Comparison of ENCODE assay signal across 8 cellular contexts in the genomic region with DNA sequence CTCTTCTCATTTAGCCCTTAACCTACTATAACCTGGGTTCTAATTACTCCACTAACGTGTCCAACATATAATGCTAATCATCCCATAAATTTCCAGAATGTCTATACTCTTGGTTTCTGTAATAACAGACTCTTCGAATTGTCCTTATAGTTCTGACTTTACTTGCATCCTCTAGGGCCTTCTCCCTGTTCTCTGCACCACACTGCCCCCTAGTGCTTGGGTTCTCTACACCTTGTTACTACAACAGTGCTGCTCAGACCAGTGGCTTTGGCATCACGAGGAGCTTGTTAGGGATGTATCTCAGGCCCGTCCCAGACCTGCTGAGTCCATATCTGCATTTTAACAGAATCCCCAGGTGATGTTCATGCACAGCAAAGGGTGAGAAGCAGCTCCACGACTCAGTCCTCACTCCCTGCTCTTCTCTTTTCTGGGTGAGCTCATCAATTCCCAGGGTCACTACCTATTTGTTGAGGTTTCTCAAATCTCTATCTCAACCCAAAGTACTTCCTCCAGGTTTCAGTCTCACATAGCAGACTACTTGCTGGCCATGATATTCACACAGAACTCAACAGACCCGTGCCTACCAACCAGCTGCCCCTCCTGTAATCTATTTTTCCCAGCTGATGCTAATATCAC. TPM values are rescaled to one million over a fixed set of nuclear protein-coding genes. Genes with fewer than 3 reads are reported as not detected.
DNase-seq lines count a peak whose midpoint lies in the region; ATAC-seq, FAIRE-seq and TF ChIP-seq lines count a peak whose summit lies in the region.

No MANE protein-coding gene starts in this region.

- peak; percentile 86 for ATAC-seq in GM18861 (IDR thresholded peaks at IDR 0.05; ENCODE audit: unreplicated experiment)
- peak; percentile 94 for ATAC-seq in HG03064 (IDR thresholded peaks at IDR 0.05; ENCODE audit: low read depth, unreplicated experiment)
- peak; percentile 97 for ATAC-seq in K562

- no peaks in the 10 kb centered on the region for H4K20me1 ChIP-seq in K562 (replicated peaks; ENCODE audit: control insufficient read depth, insufficient read depth, low read length)

- FAIRE-seq in TTC549 (lab: Jason Lieb, UNC) (peak; percentile 67), K562 (lab: Jason Lieb, UNC) (peak; percentile 96)

- intact Hi-C loops in K562 (cut with micrococcal nuclease): loop anchor here (1.0 kb wide), 1 partner anchor 31 kb away; no protein-coding TSS in a partner anchor

- H3K4me2 ChIP-seq in K562 (ENCODE audit: insufficient read depth, low read length): no peak overlapping the region

- no peak overlapping the region for H3K4me3 ChIP-seq in K562

- TF ChIP-seq RAD21 in K562 (CRISPR knock-in tag; conservative IDR thresholded peaks at IDR 0.05 in 1 of 2, IDR thresholded peaks at IDR 0.05 in 1 of 2): peak; percentile 87 to 97

- BruUV-seq in K562 (replicated peaks; lab: Mats Ljungman, UMichigan): no TSS peak

- no peak overlapping the region for H3K27ac ChIP-seq in K562 (ENCODE audit: extremely low read depth, low read depth, low read length)

- no peaks in the 10 kb centered on the region for H3K27me3 ChIP-seq in K562 (ENCODE audit: control insufficient read depth in 2 of 2, insufficient read depth in 2 of 2, low read length in 2 of 2)

- in situ Hi-C loops in K562 (cut with MboI): loop anchor here (25.0 kb wide), 1 partner anchor 665 kb away; no protein-coding TSS in a partner anchor

- H3K4me1 ChIP-seq in K562 (replicated peaks in 1 of 2; ENCODE audit: control insufficient read depth in 2 of 2, insufficient read depth in 2 of 2, low read length in 2 of 2): peaks cover 3 to 5% of the 10 kb centered on the region in 2 experiments; a peak in 3 of 5 replicates

- WGBS in K562 (ENCODE audit: insufficient coverage, low coverage, missing lambda C conversion rate): 1% methylated on average over 6 of the region's 6 CpGs

- H3K9me3 ChIP-seq in K562 (replicated peaks; ENCODE audit: control insufficient read depth, insufficient read depth, low read depth, low read length): no peaks in the 10 kb centered on the region

- POLR2A ChIA-PET in K562 (lab: Yijun Ruan, JAX): interaction anchor here (0.6 to 1.6 kb wide), 12 partner anchors 9 to 422 kb away, joined by 3 to 8 read pairs (median 3); a partner anchor contains a TSS

- TF ChIP-seq POLR2A in K562 (conservative IDR thresholded peaks at IDR 0.05): no peak

- no peak overlapping the region for H3K9ac ChIP-seq in K562 (ENCODE audit: insufficient read depth in 1 of 2, low read depth in 2 of 2, low read length in 2 of 2)

- H2AFZ ChIP-seq in K562 (ENCODE audit: low read depth, low read length): peak overlapping the region; percentile 72

- DNase-seq in AG08396 (ENCODE audit: low spot score) (peak; percentile 65), NCI-H2107 (lab: John Stamatoyannopoulos, UW) (peak; percentile 65), K562 (ENCODE audit: extremely low read depth in 1 of 4, low spot score in 3 of 4) (peak; percentile 69 to 94 (median 74)), inferior parietal cortex (ENCODE audit: extremely low spot score) (peak; percentile 94)
- DNase-seq in stimulated activated CD4-positive, alpha-beta T cell treated with anti-CD3 and anti-CD28 coated beads, Interleukin-1b, Interleukin-23, amount 100 ng/mL, for 4 hours (ENCODE audit: low read depth in 2 of 2): peak; percentile 83 to 90

- no peak for TF ChIP-seq EP300 in K562 (IDR thresholded peaks at IDR 0.05; ENCODE audit: low read length)

- H3K36me3 ChIP-seq in K562 (ENCODE audit: control insufficient read depth, insufficient read depth, low read length): no peaks in the 10 kb centered on the region

- CTCF ChIA-PET in K562 (lab: Yijun Ruan, JAX; ENCODE audit: low intra/inter-chr PET ratio): no interaction called here

- TF ChIP-seq CTCF in K562 (IDR thresholded peaks at IDR 0.05 in 2 of 3, conservative IDR thresholded peaks at IDR 0.05 in 1 of 3; ENCODE audit: insufficient read depth in 2 of 3, low read depth in 1 of 3, low read length in 3 of 3): peak; percentile 92 to 95 (median 92)

- H3K79me2 ChIP-seq in K562 (ENCODE audit: control insufficient read depth, insufficient read depth, low read length): no peaks in the 10 kb centered on the region

- no peaks in the 10 kb centered on the region for H3K9me1 ChIP-seq in K562 (ENCODE audit: control insufficient read depth, insufficient read depth, low read length)

TF ChIP-seq in K562, 482 proteins besides CTCF, POLR2A, EP300 and RAD21 (continues in another document):
- TF ChIP-seq ZNF239 (CRISPR knock-in tag; IDR thresholded peaks at IDR 0.05): peak; percentile 32; the same call in 1 of the 2 replicates
- no peak for TF ChIP-seq ZFPM2 (CRISPR knock-in tag; IDR thresholded peaks at IDR 0.05)
- peak; percentile 25; the same call in 1 of the 2 replicates for TF ChIP-seq CREM (IDR thresholded peaks at IDR 0.05; ENCODE audit: low read depth)
- TF ChIP-seq, protein P1, sequence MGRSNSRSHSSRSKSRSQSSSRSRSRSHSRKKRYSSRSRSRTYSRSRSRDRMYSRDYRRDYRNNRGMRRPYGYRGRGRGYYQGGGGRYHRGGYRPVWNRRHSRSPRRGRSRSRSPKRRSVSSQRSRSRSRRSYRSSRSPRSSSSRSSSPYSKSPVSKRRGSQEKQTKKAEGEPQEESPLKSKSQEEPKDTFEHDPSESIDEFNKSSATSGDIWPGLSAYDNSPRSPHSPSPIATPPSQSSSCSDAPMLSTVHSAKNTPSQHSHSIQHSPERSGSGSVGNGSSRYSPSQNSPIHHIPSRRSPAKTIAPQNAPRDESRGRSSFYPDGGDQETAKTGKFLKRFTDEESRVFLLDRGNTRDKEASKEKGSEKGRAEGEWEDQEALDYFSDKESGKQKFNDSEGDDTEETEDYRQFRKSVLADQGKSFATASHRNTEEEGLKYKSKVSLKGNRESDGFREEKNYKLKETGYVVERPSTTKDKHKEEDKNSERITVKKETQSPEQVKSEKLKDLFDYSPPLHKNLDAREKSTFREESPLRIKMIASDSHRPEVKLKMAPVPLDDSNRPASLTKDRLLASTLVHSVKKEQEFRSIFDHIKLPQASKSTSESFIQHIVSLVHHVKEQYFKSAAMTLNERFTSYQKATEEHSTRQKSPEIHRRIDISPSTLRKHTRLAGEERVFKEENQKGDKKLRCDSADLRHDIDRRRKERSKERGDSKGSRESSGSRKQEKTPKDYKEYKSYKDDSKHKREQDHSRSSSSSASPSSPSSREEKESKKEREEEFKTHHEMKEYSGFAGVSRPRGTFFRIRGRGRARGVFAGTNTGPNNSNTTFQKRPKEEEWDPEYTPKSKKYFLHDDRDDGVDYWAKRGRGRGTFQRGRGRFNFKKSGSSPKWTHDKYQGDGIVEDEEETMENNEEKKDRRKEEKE (IDR thresholded peaks at IDR 0.05; ENCODE audit: borderline replicate concordance in 1 of 2, control insufficient read depth in 1 of 2, low read depth in 2 of 2, low read length in 1 of 2): no peak
- TF ChIP-seq, protein P2, sequence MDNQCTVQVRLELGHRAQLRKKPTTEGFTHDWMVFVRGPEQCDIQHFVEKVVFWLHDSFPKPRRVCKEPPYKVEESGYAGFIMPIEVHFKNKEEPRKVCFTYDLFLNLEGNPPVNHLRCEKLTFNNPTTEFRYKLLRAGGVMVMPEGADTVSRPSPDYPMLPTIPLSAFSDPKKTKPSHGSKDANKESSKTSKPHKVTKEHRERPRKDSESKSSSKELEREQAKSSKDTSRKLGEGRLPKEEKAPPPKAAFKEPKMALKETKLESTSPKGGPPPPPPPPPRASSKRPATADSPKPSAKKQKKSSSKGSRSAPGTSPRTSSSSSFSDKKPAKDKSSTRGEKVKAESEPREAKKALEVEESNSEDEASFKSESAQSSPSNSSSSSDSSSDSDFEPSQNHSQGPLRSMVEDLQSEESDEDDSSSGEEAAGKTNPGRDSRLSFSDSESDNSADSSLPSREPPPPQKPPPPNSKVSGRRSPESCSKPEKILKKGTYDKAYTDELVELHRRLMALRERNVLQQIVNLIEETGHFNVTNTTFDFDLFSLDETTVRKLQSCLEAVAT (IDR thresholded peaks at IDR 0.05): peak in 1 of 2 experiments; percentile 49; a peak in 1 of 4 replicates

RNA-seq across cellular contexts. Expression of a gene that starts 14.5 kb away (rescaled TPM):
- total RNA-seq in K562 (2011; cell fraction: chromatin; rRNA removed; ENCODE audit: low replicate concordance): 46.4 and 156 TPM in 2 replicates
- 25.7 and 32.1 TPM in 2 replicates for total RNA-seq in K562 (2011; cell fraction: nucleolus; rRNA removed)
- 53.1 and 62.4 TPM in 2 replicates for total RNA-seq in K562 (2011; cell fraction: nucleoplasm; rRNA removed)
- 116 and 118 TPM in 2 replicates for total RNA-seq in K562 (2014; rRNA removed)
- total RNA-seq in K562 (2014; rRNA removed; fragmentation: Illumina TruSeq; extraction: Trizol): 277 and 293 TPM in 2 replicates
- total RNA-seq in K562 (2015; rRNA removed; fragmentation: Illumina TruSeq; extraction: Trizol): 212 and 232 TPM in 2 replicates
- total RNA-seq in K562 (2021): 190 and 203 TPM in 2 replicates
- polyA plus RNA-seq in K562 (2011; rRNA removed): 143 and 249 TPM in 2 replicates
- polyA plus RNA-seq in K562 (2011; cell fraction: cytosol; rRNA removed): 32.5 and 67.6 TPM in 2 replicates
- polyA plus RNA-seq in K562 (2011; cell fraction: nucleus; rRNA removed): 41.8 and 80.5 TPM in 2 replicates
- 113 and 183 TPM in 2 replicates for polyA plus RNA-seq in K562 (2012)
- 217 and 239 TPM in 2 replicates for polyA plus RNA-seq in K562 (2014; fragmentation: Illumina TruSeq; extraction: Trizol)
- 100 to 1,000 TPM; 172 to 265 TPM for polyA plus RNA-seq in K562 (2014; fragmentation: Nextera tagmentation; extraction: Ambion mirVana)
- 176 and 184 TPM in 2 replicates for polyA plus RNA-seq in K562 (2014; rRNA removed)
- 229 and 258 TPM in 2 replicates for polyA minus RNA-seq in K562 (2011; rRNA and poly(A)+ RNA removed)
- polyA minus RNA-seq in K562 (2011; cell fraction: cytosol; rRNA and poly(A)+ RNA removed): 54.7 and 90.4 TPM in 2 replicates
- polyA minus RNA-seq in K562 (2011; cell fraction: nucleus; rRNA and poly(A)+ RNA removed): 44.2 and 74.3 TPM in 2 replicates

RNA-seq across cellular contexts. Expression of a gene that starts 16.1 kb away (rescaled TPM):
- total RNA-seq in K562 (2011; cell fraction: chromatin; rRNA removed; ENCODE audit: low replicate concordance): 91.7 and 241 TPM in 2 replicates
- total RNA-seq in K562 (2011; cell fraction: nucleolus; rRNA removed): 43.5 and 55.7 TPM in 2 replicates
- 65.8 and 79.2 TPM in 2 replicates for total RNA-seq in K562 (2011; cell fraction: nucleoplasm; rRNA removed)
- total RNA-seq in K562 (2014; rRNA removed): 69.9 and 79.6 TPM in 2 replicates
- total RNA-seq in K562 (2014; rRNA removed; fragmentation: Illumina TruSeq; extraction: Trizol): 90.3 and 91.4 TPM in 2 replicates
- total RNA-seq in K562 (2015; rRNA removed; fragmentation: Illumina TruSeq; extraction: Trizol): 90.1 and 94.4 TPM in 2 replicates
- 91.2 and 95.8 TPM in 2 replicates for total RNA-seq in K562 (2021)
- polyA plus RNA-seq in K562 (2011; rRNA removed): 55.3 and 56.7 TPM in 2 replicates
- polyA plus RNA-seq in K562 (2011; cell fraction: cytosol; rRNA removed): 40.2 and 57.1 TPM in 2 replicates
- polyA plus RNA-seq in K562 (2011; cell fraction: nucleus; rRNA removed): 61.7 and 63.2 TPM in 2 replicates
- 55.4 and 126 TPM in 2 replicates for polyA plus RNA-seq in K562 (2012)
- polyA plus RNA-seq in K562 (2014; fragmentation: Illumina TruSeq; extraction: Trizol): 63.7 and 70.8 TPM in 2 replicates
- 10 to 100 TPM; 15.3 to 33.5 TPM for polyA plus RNA-seq in K562 (2014; fragmentation: Nextera tagmentation; extraction: Ambion mirVana)
- 43.1 and 49.5 TPM in 2 replicates for polyA plus RNA-seq in K562 (2014; rRNA removed)
- 182 and 229 TPM in 2 replicates for polyA minus RNA-seq in K562 (2011; rRNA and poly(A)+ RNA removed)
- 75.2 and 76.4 TPM in 2 replicates for polyA minus RNA-seq in K562 (2011; cell fraction: cytosol; rRNA and poly(A)+ RNA removed)
- polyA minus RNA-seq in K562 (2011; cell fraction: nucleus; rRNA and poly(A)+ RNA removed): 67.5 and 123 TPM in 2 replicates
